15 cellular contexts compared by ENCODE assay signal in the genomic region with DNA sequence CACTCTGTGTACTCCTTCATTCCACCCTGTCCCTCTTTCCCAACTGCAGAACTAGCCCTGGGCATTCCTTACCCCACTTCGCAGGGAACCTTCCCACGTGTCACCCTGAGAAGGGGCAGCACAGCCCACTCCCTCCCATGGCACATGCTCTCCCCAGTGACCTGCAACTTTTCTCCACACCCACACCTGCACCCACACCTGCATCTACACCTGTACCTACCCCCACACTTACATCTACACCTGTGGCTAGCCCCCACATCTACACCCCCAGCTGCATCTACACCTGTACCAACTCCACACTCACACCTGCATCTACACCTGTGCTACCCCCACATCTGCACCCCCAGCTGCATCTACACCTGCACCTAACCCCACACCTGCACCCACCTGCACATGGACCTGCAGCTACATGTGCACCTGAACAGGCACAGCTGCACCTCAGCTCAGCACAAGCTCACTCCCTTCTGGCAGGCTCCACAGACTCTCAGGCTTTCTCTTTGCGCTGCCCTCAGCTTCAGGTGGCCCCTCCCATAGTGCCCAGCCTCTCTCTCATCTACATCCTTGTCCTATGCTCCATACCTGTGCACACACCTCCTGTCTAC.
DNase-seq lines count a peak whose midpoint lies in the region; ATAC-seq and TF ChIP-seq lines count a peak whose summit lies in the region.
"Had no signal": no experiment of that assay in that cellular context is flagged by ENCODE, and none has a peak within 500 bp of the region (broad histone marks: within the 10 kb centered on the region; RNA-seq: fewer than 3 reads in every experiment).

No MANE protein-coding gene starts in this region.

- no peaks in the 10 kb centered on the region for H3K36me3 Mint-ChIP-seq in activated CD4-positive, alpha-beta memory T cell treated with anti-CD3 and anti-CD28 coated beads for 36 hours

- no peak overlapping the region for H3K27ac ChIP-seq in trophoblast cell (ENCODE audit: low read depth, low read length)
- H3K27ac ChIP-seq: C4-2B had no signal

- H2BK120ac ChIP-seq in trophoblast cell (ENCODE audit: insufficient read depth, low read length, poor library complexity) = no peak overlapping the region

- H3K9ac ChIP-seq in trophoblast cell (ENCODE audit: low read length) = no peak overlapping the region

- CTCF ChIA-PET in GM10248 (lab: Yijun Ruan, JAX) = no interaction called here
- CTCF ChIA-PET in activated CD4-positive, alpha-beta memory T cell treated with anti-CD3 and anti-CD28 coated beads for 36 hours (lab: Charles Lee) = no interaction called here

- POLR2A ChIA-PET in GM10248 (lab: Yijun Ruan, JAX) = no interaction called here
- POLR2A ChIA-PET in activated CD4-positive, alpha-beta memory T cell treated with anti-CD3 and anti-CD28 coated beads for 36 hours (lab: Charles Lee) = no interaction called here

- H4K12ac ChIP-seq in trophoblast cell (ENCODE audit: low read depth, low read length) = no peak overlapping the region

- H2BK12ac ChIP-seq in trophoblast cell (ENCODE audit: low read length) = no peak overlapping the region

- no peaks in the 10 kb centered on the region for H3K79me2 ChIP-seq in trophoblast cell (ENCODE audit: control insufficient read depth, insufficient read depth, low read length, poor library complexity)

- no peak overlapping the region for H4K8ac ChIP-seq in trophoblast cell (ENCODE audit: low read depth, low read length)

- no peak overlapping the region for H3K4ac ChIP-seq in trophoblast cell (ENCODE audit: low read depth, low read length)

- no peaks in the 10 kb centered on the region for H3K79me1 ChIP-seq in trophoblast cell (ENCODE audit: low read length)

- H2BK5ac ChIP-seq in trophoblast cell (ENCODE audit: low read depth, low read length, poor library complexity) = no peak overlapping the region

- no peak overlapping the region for H2AFZ ChIP-seq in trophoblast cell (ENCODE audit: insufficient read depth, low read length, poor library complexity)

- H3K9me3 Mint-ChIP-seq in activated CD4-positive, alpha-beta memory T cell treated with anti-CD3 and anti-CD28 coated beads for 36 hours = no peaks in the 10 kb centered on the region
- H3K9me3 Mint-ChIP-seq: CD4-positive, alpha-beta T cell had no signal

- intact Hi-C loops in activated CD4-positive, alpha-beta memory T cell treated with anti-CD3 and anti-CD28 coated beads for 36 hours (cut with micrococcal nuclease) = no loop called here

- WGBS in trophoblast cell (ENCODE audit: extremely low coverage, insufficient coverage, insufficient read length) = no CpG with 5 or more reads among the region's 3 CpGs

- H3K27me3 ChIP-seq in trophoblast cell (ENCODE audit: insufficient read depth, low read length) = no peaks in the 10 kb centered on the region

- peaks cover 74% of the 10 kb centered on the region for H3K9me3 ChIP-seq in trophoblast cell (ENCODE audit: insufficient read depth, low read depth, low read length)
- H3K9me3 ChIP-seq: Caco-2 had no signal

- H3K27ac Mint-ChIP-seq in activated CD4-positive, alpha-beta memory T cell treated with anti-CD3 and anti-CD28 coated beads for 36 hours = no peak overlapping the region
- H3K27ac Mint-ChIP-seq: CD4-positive, alpha-beta T cell had no signal

- H2AK5ac ChIP-seq in trophoblast cell (ENCODE audit: low read length) = no peak overlapping the region

- H3K4me2 ChIP-seq in trophoblast cell (ENCODE audit: low read length) = no peak overlapping the region

- H4K91ac ChIP-seq in trophoblast cell (ENCODE audit: low read depth, low read length) = no peak overlapping the region

- H3K14ac ChIP-seq in trophoblast cell (ENCODE audit: low read length) = no peak overlapping the region

- H3K4me1 Mint-ChIP-seq in activated CD4-positive, alpha-beta memory T cell treated with anti-CD3 and anti-CD28 coated beads for 36 hours (ENCODE audit: low read depth) = no peaks in the 10 kb centered on the region

- no peak for TF ChIP-seq CTCF in GM10248 (IDR thresholded peaks at IDR 0.05; ENCODE audit: control extremely low read depth, extremely low read depth, low read depth, missing control alignments)
- TF ChIP-seq CTCF in GM13976 (IDR thresholded peaks at IDR 0.05; ENCODE audit: borderline replicate concordance, control extremely low read depth, extremely low read depth, insufficient read depth, missing control alignments) = no peak

- no peak overlapping the region for H3K18ac ChIP-seq in trophoblast cell (ENCODE audit: low read length)

- no peak for ATAC-seq in SK-N-SH treated with all-trans-retinoic acid at 6 μM for 48 hours
- ATAC-seq: HCT116 had no signal

- no peak overlapping the region for H3K23ac ChIP-seq in trophoblast cell (ENCODE audit: low read length)

- in situ Hi-C loops in GM13976 (cut with MboI; ENCODE audit: low sequenced_read_pairs, unreplicated experiment) = no loop called here

- no peak overlapping the region for H3K4me3 Mint-ChIP-seq in activated CD4-positive, alpha-beta memory T cell treated with anti-CD3 and anti-CD28 coated beads for 36 hours
- H3K4me3 Mint-ChIP-seq: CD4-positive, alpha-beta T cell had no signal

- H3K27me3 Mint-ChIP-seq in activated CD4-positive, alpha-beta memory T cell treated with anti-CD3 and anti-CD28 coated beads for 36 hours = no peaks in the 10 kb centered on the region
- H3K27me3 Mint-ChIP-seq: CD4-positive, alpha-beta T cell had no signal

- peak; percentile 8 for DNase-seq in GM10248 (ENCODE audit: extremely low spot score)
- DNase-seq in GM13976 (ENCODE audit: low spot score) = peak; percentile 13
- peak; percentile 14 for DNase-seq in islet precursor cell
- no peak for DNase-seq in trophoblast cell
- no peak for DNase-seq in activated CD4-positive, alpha-beta memory T cell treated with anti-CD3 and anti-CD28 coated beads for 36 hours
- DNase-seq in Ammon's horn (ENCODE audit: low spot score) = no peak
- no peak for DNase-seq in kidney glomerular epithelial cell (lab: John Stamatoyannopoulos, UW)
- DNase-seq: ACHN; Caco-2; CD4-positive, alpha-beta T cell; GOT3; H7 had no signal

- H3K4me1 ChIP-seq in trophoblast cell (ENCODE audit: control insufficient read depth in 1 of 2, insufficient read depth in 2 of 2, low read length in 2 of 2) = no peaks in the 10 kb centered on the region
- H3K4me1 ChIP-seq: Caco-2 had no signal

- H3K4me3 ChIP-seq in trophoblast cell (ENCODE audit: low read depth, low read length) = peak overlapping the region; percentile 18

- H3K36me3 ChIP-seq in trophoblast cell (ENCODE audit: control insufficient read depth in 1 of 2, insufficient read depth in 2 of 2, low read length in 2 of 2) = no peaks in the 10 kb centered on the region

TF ChIP-seq in SK-N-SH treated with all-trans-retinoic acid at 6 μM for 48 hours, 23 proteins besides CTCF, POLR2A, EP300 and RAD21:
- TF ChIP-seq ZFP3 (CRISPR knock-in tag; IDR thresholded peaks at IDR 0.05) = no peak
- TF ChIP-seq, protein P1, sequence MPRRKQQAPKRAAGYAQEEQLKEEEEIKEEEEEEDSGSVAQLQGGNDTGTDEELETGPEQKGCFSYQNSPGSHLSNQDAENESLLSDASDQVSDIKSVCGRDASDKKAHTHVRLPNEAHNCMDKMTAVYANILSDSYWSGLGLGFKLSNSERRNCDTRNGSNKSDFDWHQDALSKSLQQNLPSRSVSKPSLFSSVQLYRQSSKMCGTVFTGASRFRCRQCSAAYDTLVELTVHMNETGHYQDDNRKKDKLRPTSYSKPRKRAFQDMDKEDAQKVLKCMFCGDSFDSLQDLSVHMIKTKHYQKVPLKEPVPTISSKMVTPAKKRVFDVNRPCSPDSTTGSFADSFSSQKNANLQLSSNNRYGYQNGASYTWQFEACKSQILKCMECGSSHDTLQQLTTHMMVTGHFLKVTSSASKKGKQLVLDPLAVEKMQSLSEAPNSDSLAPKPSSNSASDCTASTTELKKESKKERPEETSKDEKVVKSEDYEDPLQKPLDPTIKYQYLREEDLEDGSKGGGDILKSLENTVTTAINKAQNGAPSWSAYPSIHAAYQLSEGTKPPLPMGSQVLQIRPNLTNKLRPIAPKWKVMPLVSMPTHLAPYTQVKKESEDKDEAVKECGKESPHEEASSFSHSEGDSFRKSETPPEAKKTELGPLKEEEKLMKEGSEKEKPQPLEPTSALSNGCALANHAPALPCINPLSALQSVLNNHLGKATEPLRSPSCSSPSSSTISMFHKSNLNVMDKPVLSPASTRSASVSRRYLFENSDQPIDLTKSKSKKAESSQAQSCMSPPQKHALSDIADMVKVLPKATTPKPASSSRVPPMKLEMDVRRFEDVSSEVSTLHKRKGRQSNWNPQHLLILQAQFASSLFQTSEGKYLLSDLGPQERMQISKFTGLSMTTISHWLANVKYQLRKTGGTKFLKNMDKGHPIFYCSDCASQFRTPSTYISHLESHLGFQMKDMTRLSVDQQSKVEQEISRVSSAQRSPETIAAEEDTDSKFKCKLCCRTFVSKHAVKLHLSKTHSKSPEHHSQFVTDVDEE (CRISPR knock-in tag; IDR thresholded peaks at IDR 0.05) = no peak
- no peak for TF ChIP-seq ZC3H10 (CRISPR knock-in tag; IDR thresholded peaks at IDR 0.05)
- no peak for TF ChIP-seq OSR1 (CRISPR knock-in tag; IDR thresholded peaks at IDR 0.05)
- no peak for TF ChIP-seq TOX (CRISPR knock-in tag; IDR thresholded peaks at IDR 0.05; ENCODE audit: borderline replicate concordance)
- TF ChIP-seq, protein P2, sequence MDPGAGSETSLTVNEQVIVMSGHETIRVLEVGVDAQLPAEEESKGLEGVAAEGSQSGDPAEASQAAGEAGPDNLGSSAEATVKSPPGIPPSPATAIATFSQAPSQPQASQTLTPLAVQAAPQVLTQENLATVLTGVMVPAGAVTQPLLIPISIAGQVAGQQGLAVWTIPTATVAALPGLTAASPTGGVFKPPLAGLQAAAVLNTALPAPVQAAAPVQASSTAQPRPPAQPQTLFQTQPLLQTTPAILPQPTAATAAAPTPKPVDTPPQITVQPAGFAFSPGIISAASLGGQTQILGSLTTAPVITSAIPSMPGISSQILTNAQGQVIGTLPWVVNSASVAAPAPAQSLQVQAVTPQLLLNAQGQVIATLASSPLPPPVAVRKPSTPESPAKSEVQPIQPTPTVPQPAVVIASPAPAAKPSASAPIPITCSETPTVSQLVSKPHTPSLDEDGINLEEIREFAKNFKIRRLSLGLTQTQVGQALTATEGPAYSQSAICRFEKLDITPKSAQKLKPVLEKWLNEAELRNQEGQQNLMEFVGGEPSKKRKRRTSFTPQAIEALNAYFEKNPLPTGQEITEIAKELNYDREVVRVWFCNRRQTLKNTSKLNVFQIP (CRISPR knock-in tag; IDR thresholded peaks at IDR 0.05; ENCODE audit: borderline replicate concordance, low read depth) = no peak
- no peak for TF ChIP-seq ZFP30 (CRISPR knock-in tag; IDR thresholded peaks at IDR 0.05)
TF ChIP-seq in SK-N-SH treated with all-trans-retinoic acid at 6 μM for 48 hours: peak in this region for 0.

Comparison
In these comparisons a context has a peak if more than half of its experiments do, and no peak if none do; other contexts are left out.
1. DNase-seq: peak in GM10248 (single experiment), GM13976 (single experiment) and islet precursor cell (single experiment); none in trophoblast cell (0 of 2), activated CD4-positive, alpha-beta memory T cell treated with anti-CD3 and anti-CD28 coated beads for 36 hours (single experiment), Ammon's horn (single experiment) and kidney glomerular epithelial cell (single experiment).